In genomic region chr5:43227655-43228054, GRCh38 we compare ENCODE assay signal across 9 cellular contexts. TPM values are rescaled to one million over a fixed set of nuclear protein-coding genes. Genes with fewer than 3 reads are reported as not detected.
DNase-seq lines count a peak whose midpoint lies in the region; ATAC-seq, FAIRE-seq and TF ChIP-seq lines count a peak whose summit lies in the region.
"Had no signal": no experiment of that assay in that cellular context is flagged by ENCODE, and none has a peak within 500 bp of the region (broad histone marks: within the 10 kb centered on the region; RNA-seq: fewer than 3 reads in every experiment).

No MANE protein-coding gene starts in this region.

- H3K4me1 ChIP-seq in GM23338 (ENCODE audit: insufficient read depth) (no peaks in the 10 kb centered on the region), kidney (ENCODE audit: control insufficient read depth in 1 of 2, insufficient read depth in 1 of 2, low read depth in 1 of 2, low read length in 2 of 2) (no peaks in the 10 kb centered on the region)

- no peaks in the 10 kb centered on the region for H3K9me3 ChIP-seq in SU-DHL-6 (ENCODE audit: insufficient read depth, low read length)
- H3K9me3 ChIP-seq in kidney (ENCODE audit: control insufficient read depth in 1 of 2, low read length in 2 of 2): no peaks in the 10 kb centered on the region

- H3K79me2 ChIP-seq in GM23338 (replicated peaks; ENCODE audit: insufficient read depth): no peaks in the 10 kb centered on the region
- H3K79me2 ChIP-seq in SU-DHL-6 (ENCODE audit: insufficient read depth, low read length): no peaks in the 10 kb centered on the region

- DNase-seq in AML-193 (lab: John Stamatoyannopoulos, UW): peak; percentile 16 to 29
- peak; percentile 62 for DNase-seq in GM23338 (ENCODE audit: low spot score)
- no peak for DNase-seq in kidney
- no peak for DNase-seq in activated T-cell treated with anti-CD3 and anti-CD28 coated beads, Interleukin-2, amount 50 U/mL, for 72 hours
- no peak for DNase-seq in dedifferentiated amniotic fluid mesenchymal stem cell (ENCODE audit: extremely low spot score)
- no peak for DNase-seq in midbrain (lab: John Stamatoyannopoulos, UW)
- DNase-seq: activated T-cell treated with anti-CD3 and anti-CD28 coated beads, Interleukin-2, amount 50 U/mL, for 24 hours had no signal

- no peaks in the 10 kb centered on the region for H3K36me3 Mint-ChIP-seq in GM23338 (ENCODE audit: low read depth)
- H3K36me3 Mint-ChIP-seq in activated T-cell treated with anti-CD3 and anti-CD28 coated beads, Interleukin-2, amount 50 U/mL, for 72 hours (ENCODE audit: insufficient read depth in 2 of 2): no peaks in the 10 kb centered on the region

- H4K20me1 ChIP-seq in GM23338 (replicated peaks; ENCODE audit: insufficient read depth): no peaks in the 10 kb centered on the region
- no peaks in the 10 kb centered on the region for H4K20me1 ChIP-seq in SU-DHL-6 (ENCODE audit: low read depth, low read length)

- H3K4me3 Mint-ChIP-seq in GM23338: no peak overlapping the region
- no peak overlapping the region for H3K4me3 Mint-ChIP-seq in activated T-cell treated with anti-CD3 and anti-CD28 coated beads, Interleukin-2, amount 50 U/mL, for 72 hours
- H3K4me3 Mint-ChIP-seq: activated T-cell treated with anti-CD3 and anti-CD28 coated beads, Interleukin-2, amount 50 U/mL, for 24 hours had no signal

- no peaks in the 10 kb centered on the region for H3K36me3 ChIP-seq in GM23338 (ENCODE audit: insufficient read depth)
- H3K36me3 ChIP-seq in SU-DHL-6 (ENCODE audit: low read length): no peaks in the 10 kb centered on the region
- H3K36me3 ChIP-seq in kidney (ENCODE audit: control insufficient read depth in 1 of 2, insufficient read depth in 2 of 2, low read length in 2 of 2): no peaks in the 10 kb centered on the region

- no peaks in the 10 kb centered on the region for H3K9me3 Mint-ChIP-seq in GM23338
- no peaks in the 10 kb centered on the region for H3K9me3 Mint-ChIP-seq in activated T-cell treated with anti-CD3 and anti-CD28 coated beads, Interleukin-2, amount 50 U/mL, for 72 hours
- H3K9me3 Mint-ChIP-seq: activated T-cell treated with anti-CD3 and anti-CD28 coated beads, Interleukin-2, amount 50 U/mL, for 24 hours had no signal

- no peaks in the 10 kb centered on the region for H3K27me3 Mint-ChIP-seq in GM23338 (ENCODE audit: insufficient read depth, low read depth, poor library complexity)
- no peaks in the 10 kb centered on the region for H3K27me3 Mint-ChIP-seq in activated T-cell treated with anti-CD3 and anti-CD28 coated beads, Interleukin-2, amount 50 U/mL, for 72 hours (ENCODE audit: low read depth)
- H3K27me3 Mint-ChIP-seq: activated T-cell treated with anti-CD3 and anti-CD28 coated beads, Interleukin-2, amount 50 U/mL, for 24 hours had no signal

- H3K27me3 ChIP-seq in GM23338 (ENCODE audit: insufficient read depth): no peaks in the 10 kb centered on the region
- no peaks in the 10 kb centered on the region for H3K27me3 ChIP-seq in SU-DHL-6 (ENCODE audit: low read length)

- no peak overlapping the region for H3K4me2 ChIP-seq in GM23338
- H3K4me2 ChIP-seq in SU-DHL-6 (ENCODE audit: low read depth, low read length, poor library complexity, severe bottlenecking): no peak overlapping the region

- ATAC-seq in GM23338: no peak
- ATAC-seq in GM21367 (IDR thresholded peaks at IDR 0.05; ENCODE audit: unreplicated experiment): no peak
- ATAC-seq in activated T-cell treated with anti-CD3 and anti-CD28 coated beads, Interleukin-2, amount 50 U/mL, for 72 hours (replicated peaks in 1 of 2): no peak

- H3K9ac ChIP-seq in SU-DHL-6 (ENCODE audit: low read length): no peak overlapping the region
- no peak overlapping the region for H3K9ac ChIP-seq in kidney (ENCODE audit: low read length in 2 of 2)

- no peaks in the 10 kb centered on the region for H3K4me1 Mint-ChIP-seq in GM23338
- no peaks in the 10 kb centered on the region for H3K4me1 Mint-ChIP-seq in activated T-cell treated with anti-CD3 and anti-CD28 coated beads, Interleukin-2, amount 50 U/mL, for 72 hours (ENCODE audit: low read depth)

- FAIRE-seq in kidney (lab: Jason Lieb, UNC): no peak

- no peak overlapping the region for H3K27ac Mint-ChIP-seq in GM23338
- no peak overlapping the region for H3K27ac Mint-ChIP-seq in activated T-cell treated with anti-CD3 and anti-CD28 coated beads, Interleukin-2, amount 50 U/mL, for 72 hours
- H3K27ac Mint-ChIP-seq: activated T-cell treated with anti-CD3 and anti-CD28 coated beads, Interleukin-2, amount 50 U/mL, for 24 hours had no signal

- H3F3A ChIP-seq in GM23338 (replicated peaks; ENCODE audit: low read depth): no peaks in the 10 kb centered on the region
- H3F3A ChIP-seq in SU-DHL-6 (ENCODE audit: insufficient read depth): no peaks in the 10 kb centered on the region

- intact Hi-C loops in kidney (cut with DNase I): no loop called here

- TF ChIP-seq CTCF in GM23338 (conservative IDR thresholded peaks at IDR 0.05; ENCODE audit: low read depth in 2 of 2) (peak; percentile 48 to 68), SU-DHL-6 (IDR thresholded peaks at IDR 0.05; ENCODE audit: insufficient read depth, low read length, poor library complexity, severe bottlenecking) (peak; percentile 9), kidney (IDR thresholded peaks at IDR 0.05; ENCODE audit: borderline replicate concordance, extremely low read depth, insufficient read depth) (peak; percentile 36)

- H2AFZ ChIP-seq in GM23338: no peak overlapping the region
- H2AFZ ChIP-seq in SU-DHL-6 (ENCODE audit: low read depth, low read length, severe bottlenecking): no peak overlapping the region

- H3K4me3 ChIP-seq in GM23338 (no peak overlapping the region), SU-DHL-6 (ENCODE audit: insufficient read depth, low read length, poor library complexity, severe bottlenecking) (no peak overlapping the region), kidney (ENCODE audit: low read length in 2 of 2) (no peak overlapping the region)

- H3K9me2 ChIP-seq in GM23338 (ENCODE audit: insufficient read depth) (no peaks in the 10 kb centered on the region), SU-DHL-6 (replicated peaks; ENCODE audit: insufficient read depth, low read length) (no peaks in the 10 kb centered on the region)

- no peak overlapping the region for H3K27ac ChIP-seq in GM23338 (ENCODE audit: low read depth)
- no peak overlapping the region for H3K27ac ChIP-seq in SU-DHL-6 (ENCODE audit: low read depth, low read length)
- no peak overlapping the region for H3K27ac ChIP-seq in kidney (ENCODE audit: low read depth in 2 of 2, low read length in 2 of 2)

TF ChIP-seq in GM23338, 12 proteins besides CTCF, POLR2A, EP300 and RAD21 (continues in another document):
- TF ChIP-seq JUNB (IDR thresholded peaks at IDR 0.05; ENCODE audit: unreplicated experiment): no peak
- no peak for TF ChIP-seq STAT1 (IDR thresholded peaks at IDR 0.05; ENCODE audit: unreplicated experiment)
- TF ChIP-seq CREB1 (CRISPR knock-in tag; IDR thresholded peaks at IDR 0.05; ENCODE audit: low read depth): no peak
- no peak for TF ChIP-seq NANOG (IDR thresholded peaks at IDR 0.05; ENCODE audit: borderline replicate concordance)
- no peak for TF ChIP-seq ZNF331 (CRISPR knock-in tag; IDR thresholded peaks at IDR 0.05; ENCODE audit: low read depth)
- TF ChIP-seq REST (IDR thresholded peaks at IDR 0.05; ENCODE audit: unreplicated experiment): no peak

RNA-seq across cellular contexts. Expression of gene NIM1K, which starts 35.6 kb away (rescaled TPM):
- not detected in 2 replicates for total RNA-seq in GM23338 (2014; rRNA removed; shearing (Covaris generic))
- polyA plus RNA-seq in GM23338 (2016; fragmentation: Nextera tagmentation; extraction: Ambion mirVana) (not detected in 2 replicates), kidney (ENCODE audit: insufficient read depth, low read depth, low replicate concordance) (0.32 TPM)
- 0.60 TPM for total RNA-seq in kidney
- total RNA-seq in activated T-cell treated with anti-CD3 and anti-CD28 coated beads, Interleukin-2, amount 50 U/mL, for 72 hours: 1 to 10 TPM; 3.4 to 4.3 TPM

Comparison
In these comparisons a context has a peak if more than half of its experiments do, and no peak if none do; other contexts are left out.
1. DNase-seq: peak in AML-193 (2 of 2) and GM23338 (single experiment); none in kidney (single experiment), activated T-cell treated with anti-CD3 and anti-CD28 coated beads, Interleukin-2, amount 50 U/mL, for 72 hours (0 of 2), dedifferentiated amniotic fluid mesenchymal stem cell (single experiment) and midbrain (single experiment).
2. Peak in every context shown above with its lines, with median percentiles within 50 percentile points of each other: CTCF ChIP-seq.